Comparison of ENCODE assay signal across 1 cellular context in genomic region chr10:12839941-12840611, GRCh38.
TF ChIP-seq lines count a peak whose summit lies in the region.

No MANE protein-coding gene starts in this region.

TF ChIP-seq in SK-N-SH, 30 proteins besides CTCF, POLR2A, EP300 and RAD21 (continued from another document):
- 0 out of 2 replicates have a peak, but pooled peaks have one; percentile 20 for TF ChIP-seq FOXJ3 (CRISPR knock-in tag; IDR thresholded peaks at IDR 0.05)
